In the genomic region with DNA sequence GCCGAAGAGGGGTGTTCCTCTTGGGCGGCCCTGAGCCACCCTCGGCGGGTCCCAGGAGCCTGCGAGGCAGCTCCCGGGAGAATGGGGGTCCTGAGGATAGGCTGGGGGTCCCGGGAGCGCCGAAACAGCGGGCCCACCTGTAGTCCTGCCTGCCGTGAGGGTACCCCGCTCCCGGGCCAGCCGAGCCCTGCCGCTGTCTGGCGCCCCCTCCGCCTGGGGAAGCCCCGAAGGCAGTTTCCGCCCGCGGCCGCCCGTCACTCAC, we compare ENCODE assay signal across 8 cellular contexts. TPM values are rescaled to one million over a fixed set of nuclear protein-coding genes. Genes with fewer than 3 reads are reported as not detected.
DNase-seq lines count a peak whose midpoint lies in the region; ATAC-seq and TF ChIP-seq lines count a peak whose summit lies in the region.

No MANE protein-coding gene starts in this region.

- no peak for DNase-seq in AG04450 (ENCODE audit: low read depth, low spot score)
- DNase-seq in SK-N-SH: no peak
- no peak for DNase-seq in foreskin keratinocyte
- no peak for DNase-seq in gastrocnemius medialis
- DNase-seq in NCI-H2227 (lab: John Stamatoyannopoulos, UW; ENCODE audit: unreplicated experiment): no peak

- peak overlapping the region; percentile 98 for H3K4me2 ChIP-seq in SK-N-SH

- no peak for TF ChIP-seq EP300 in SK-N-SH (IDR thresholded peaks at IDR 0.05; ENCODE audit: borderline replicate concordance in 1 of 2, low read depth in 1 of 2, low read length in 1 of 2)

- H3K36me3 ChIP-seq in SK-N-SH (replicated peaks in 1 of 2; ENCODE audit: control insufficient read depth in 1 of 2, insufficient read depth in 2 of 2, low read length in 1 of 2) (peaks cover 0 to 2% of the 10 kb centered on the region in 2 experiments), gastrocnemius medialis (no peaks in the 10 kb centered on the region)

- peaks cover 53% of the 10 kb centered on the region for H3K79me2 ChIP-seq in SK-N-SH (ENCODE audit: insufficient read depth)

- intact Hi-C loops in gastrocnemius medialis (cut with DNase I; ENCODE audit: low total_unique reads): loop anchor here (2.0 to 10.0 kb wide), 2 partner anchors 22 to 200 kb away; partner anchors contain the start of genes B4GALT5 and RNF114

- H3K9ac ChIP-seq in SK-N-SH: peak overlapping the region; percentile 98

- H4K20me1 ChIP-seq in SK-N-SH (ENCODE audit: insufficient read depth): peaks cover 43% of the 10 kb centered on the region

- ATAC-seq in GM21825 (IDR thresholded peaks at IDR 0.05; ENCODE audit: unreplicated experiment): peak; percentile 33
- no peak for ATAC-seq in foreskin keratinocyte
- peak; percentile 2 to 16 for ATAC-seq in gastrocnemius medialis
- ATAC-seq in GM21526 (IDR thresholded peaks at IDR 0.05; ENCODE audit: low FRiP score, unreplicated experiment): no peak
- no peak for ATAC-seq in HG03280 (IDR thresholded peaks at IDR 0.05; ENCODE audit: unreplicated experiment)

- POLR2A ChIA-PET in AG04450 (lab: Yijun Ruan, JAX) (interaction anchor here (1.0 to 1.9 kb wide), 3 partner anchors 21 to 68 kb away, joined by 3 to 9 read pairs (median 3); partner anchors contain the start of gene RNF114), SK-N-SH (lab: Yijun Ruan, JAX) (interaction anchor here (1.0 kb wide), 1 partner anchor 9 kb away, joined by 3 read pairs; no protein-coding TSS in a partner anchor)

- no peaks in the 10 kb centered on the region for H3K9me2 ChIP-seq in SK-N-SH

- peaks cover 9% of the 10 kb centered on the region for H3F3A ChIP-seq in SK-N-SH (replicated peaks; ENCODE audit: insufficient read depth)

- TF ChIP-seq CTCF in AG04450 (IDR thresholded peaks at IDR 0.05; ENCODE audit: low read depth, low read length) (no peak), SK-N-SH (IDR thresholded peaks at IDR 0.05) (0 out of 2 replicates have a peak, but pooled peaks have one; percentile 25), foreskin keratinocyte (conservative IDR thresholded peaks at IDR 0.05) (no peak), gastrocnemius medialis (IDR thresholded peaks at IDR 0.05 in 4 of 5, conservative IDR thresholded peaks at IDR 0.05 in 1 of 5) (no peak)

- H3K4me3 ChIP-seq in AG04450 (ENCODE audit: low read depth, low read length): peak overlapping the region; percentile 98
- peak overlapping the region; percentile 89 to 97 for H3K4me3 ChIP-seq in SK-N-SH (ENCODE audit: low read depth in 2 of 2, low read length in 1 of 2)
- peak overlapping the region; percentile 84 to 99 (median 92) for H3K4me3 ChIP-seq in gastrocnemius medialis

- H3K27me3 ChIP-seq in AG04450 (ENCODE audit: control insufficient read depth, insufficient read depth, low read length) (no peaks in the 10 kb centered on the region), SK-N-SH (ENCODE audit: insufficient read depth) (no peaks in the 10 kb centered on the region), foreskin keratinocyte (no peaks in the 10 kb centered on the region), gastrocnemius medialis (no peaks in the 10 kb centered on the region)

- peaks cover 0 to 19% of the 10 kb centered on the region in 2 experiments; a peak in 1 of 4 replicates for H3K4me1 ChIP-seq in SK-N-SH (ENCODE audit: control insufficient read depth in 1 of 2, insufficient read depth in 2 of 2, low read depth in 1 of 2, low read length in 1 of 2)
- H3K4me1 ChIP-seq in foreskin keratinocyte: no peaks in the 10 kb centered on the region
- H3K4me1 ChIP-seq in gastrocnemius medialis: peaks cover 38 to 50% of the 10 kb centered on the region in 2 donors

- H3K27ac ChIP-seq in AG04450 (ENCODE audit: low read depth, low read length) (no peak overlapping the region), SK-N-SH (ENCODE audit: low read depth in 2 of 2, low read length in 1 of 2) (peak overlapping the region; percentile 98 to 100; a peak in 3 of 4 replicates), foreskin keratinocyte (peak overlapping the region; percentile 99), gastrocnemius medialis (peak overlapping the region; percentile 94 to 100 (median 96))

- CTCF ChIA-PET in AG04450 (lab: Charles Lee): interaction anchor here (0.6 to 1.0 kb wide), 3 partner anchors 12 to 194 kb away, joined by 3 to 5 read pairs (median 3); no protein-coding TSS in a partner anchor
- CTCF ChIA-PET in SK-N-SH (lab: Yijun Ruan, JAX): interaction anchor here (0.9 to 3.3 kb wide), 6 partner anchors 12 to 373 kb away, joined by 3 to 11 read pairs (median 6); partner anchors contain the start of gene RNF114

- peak overlapping the region; percentile 97 for H2AFZ ChIP-seq in SK-N-SH (ENCODE audit: low read depth)

- H3K9me3 ChIP-seq in AG04450 (ENCODE audit: control insufficient read depth, insufficient read depth, low read length): no peaks in the 10 kb centered on the region; the same call in 1 of the 2 replicates
- no peaks in the 10 kb centered on the region for H3K9me3 ChIP-seq in SK-N-SH
- no peaks in the 10 kb centered on the region for H3K9me3 ChIP-seq in gastrocnemius medialis

- WGBS in SK-N-SH (ENCODE audit: low lambda C conversion rate): no CpG with 5 or more reads among the region's 23 CpGs

- no peak for TF ChIP-seq RAD21 in SK-N-SH (IDR thresholded peaks at IDR 0.05; ENCODE audit: low read length)

- in situ Hi-C loops in gastrocnemius medialis (cut with MboI; ENCODE audit: low sequenced_read_pairs in 4 of 4): no loop called here

- no peak for TF ChIP-seq POLR2A in gastrocnemius medialis (IDR thresholded peaks at IDR 0.05)

TF ChIP-seq in SK-N-SH, 30 proteins besides CTCF, POLR2A, EP300 and RAD21:
- TF ChIP-seq RXRA (IDR thresholded peaks at IDR 0.05; ENCODE audit: borderline replicate concordance, low read depth) (no peak), TEAD4 (IDR thresholded peaks at IDR 0.05; ENCODE audit: borderline replicate concordance, insufficient read depth) (no peak), ELF1 (IDR thresholded peaks at IDR 0.05) (no peak)

RNA-seq across cellular contexts. Expression of gene SPATA2, which starts 0.3 kb away (rescaled TPM):
- polyA plus RNA-seq in AG04450 (2011; rRNA removed) (4.3 and 4.7 TPM in 2 replicates), SK-N-SH (2012; rRNA removed) (5.8 and 7.2 TPM in 2 replicates), foreskin keratinocyte (4.6 and 5.0 TPM in 2 replicates)
- polyA minus RNA-seq in AG04450 (2011; rRNA and poly(A)+ RNA removed): 4.5 and 5.2 TPM in 2 replicates
- 4.6 and 5.7 TPM in 2 replicates for polyA plus RNA-seq in SK-N-SH (2012; cell fraction: cytosol; rRNA removed)
- 7.8 and 8.4 TPM in 2 replicates for polyA plus RNA-seq in SK-N-SH (2012; cell fraction: nucleus; rRNA removed)
- total RNA-seq in foreskin keratinocyte (5.6 and 5.7 TPM in 2 replicates), gastrocnemius medialis (10 to 100 TPM in 2 of 4 donors, 1 to 10 TPM in 2; 7.7 to 10.7 (median 9.7) TPM)

RNA-seq across cellular contexts. Expression of gene RNF114, which starts 21.1 kb away (rescaled TPM):
- polyA plus RNA-seq in AG04450 (2011; rRNA removed) (69.6 and 87.4 TPM in 2 replicates), SK-N-SH (2012; rRNA removed) (30.2 and 55.0 TPM in 2 replicates), foreskin keratinocyte (54.6 and 57.7 TPM in 2 replicates)
- polyA minus RNA-seq in AG04450 (2011; rRNA and poly(A)+ RNA removed): 61.3 and 72.9 TPM in 2 replicates
- polyA plus RNA-seq in SK-N-SH (2012; cell fraction: cytosol; rRNA removed): 37.4 and 52.4 TPM in 2 replicates
- 53.4 and 58.8 TPM in 2 replicates for polyA plus RNA-seq in SK-N-SH (2012; cell fraction: nucleus; rRNA removed)
- total RNA-seq in foreskin keratinocyte (44.1 and 50.9 TPM in 2 replicates), gastrocnemius medialis (100 to 1,000 TPM; 133 to 216 (median 172) TPM)

Comparison
In these comparisons a context has a peak if more than half of its experiments do, and no peak if none do; other contexts are left out.
1. ATAC-seq: peak in GM21825 (single experiment) and gastrocnemius medialis (2 of 2); none in foreskin keratinocyte (single experiment), GM21526 (single experiment) and HG03280 (single experiment).
2. Peak in every context shown above with its lines, with median percentiles within 50 percentile points of each other: H3K4me3 ChIP-seq.